ENCODE assay signal across 11 cellular contexts in the genomic region with DNA sequence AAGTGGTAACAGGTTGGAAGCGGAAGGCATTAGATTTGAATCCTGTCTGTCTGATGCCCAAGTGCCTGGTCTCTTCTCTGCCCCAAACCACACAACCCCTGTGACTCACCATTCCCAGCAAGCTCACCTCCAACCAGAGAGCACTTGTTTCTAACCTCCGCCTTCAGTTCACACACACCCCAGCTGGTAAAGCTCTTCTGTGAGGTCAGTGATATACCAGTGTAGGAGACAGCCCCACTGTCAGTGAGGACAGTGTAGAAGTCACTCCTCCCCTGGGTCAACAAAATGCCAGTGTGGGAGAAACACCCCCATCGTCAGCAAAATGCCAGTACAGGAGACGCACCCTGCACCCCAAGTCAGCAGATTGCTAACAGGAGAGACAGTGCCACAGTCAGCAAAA. TPM values are rescaled to one million over a fixed set of nuclear protein-coding genes. Genes with fewer than 3 reads are reported as not detected.
DNase-seq lines count a peak whose midpoint lies in the region; TF ChIP-seq lines count a peak whose summit lies in the region.
"Had no signal": no experiment of that assay in that cellular context is flagged by ENCODE, and none has a peak within 500 bp of the region (broad histone marks: within the 10 kb centered on the region; RNA-seq: fewer than 3 reads in every experiment).

No MANE protein-coding gene starts in this region.

- H3K36me3 Mint-ChIP-seq in type B pancreatic cell: no peaks in the 10 kb centered on the region
- H3K36me3 Mint-ChIP-seq: activated naive CD8-positive, alpha-beta T cell had no signal

- DNase-seq in stimulated activated CD4-positive, alpha-beta T cell treated with anti-CD3 and anti-CD28 coated beads, Interleukin-15, amount 100 ng/mL, for 24 hours: peak; percentile 46
- no peak for DNase-seq in stimulated activated CD4-positive, alpha-beta T cell treated with anti-CD3 and anti-CD28 coated beads, Interleukin-4, amount 100 ng/mL, for 1 hour
- peak; percentile 71 to 80 for DNase-seq in SJCRH30
- DNase-seq in type B pancreatic cell (ENCODE audit: extremely low spot score, unreplicated experiment): no peak
- DNase-seq in NK-92 treated with Interleukin-12 subunit alpha and Interleukin-12 subunit beta, amount 100 ng/mL, for 24 hours (lab: John Stamatoyannopoulos, UW): no peak
- no peak for DNase-seq in erythroblast (lab: John Stamatoyannopoulos, UW)
- no peak for DNase-seq in OCI-M2 (lab: John Stamatoyannopoulos, UW; ENCODE audit: unreplicated experiment)

- peaks cover 3% of the 10 kb centered on the region for H3K27me3 Mint-ChIP-seq in type B pancreatic cell
- H3K27me3 Mint-ChIP-seq: activated naive CD8-positive, alpha-beta T cell had no signal

- H3K9me3 Mint-ChIP-seq in type B pancreatic cell: no peaks in the 10 kb centered on the region

- H3K9ac ChIP-seq in iPS-20b (ENCODE audit: low read depth, low read length): peak overlapping the region; percentile 43; the same call in 1 of the 2 replicates

- H3K4me3 Mint-ChIP-seq in type B pancreatic cell: peak overlapping the region; percentile 27

- TF ChIP-seq CTCF in type B pancreatic cell (conservative IDR thresholded peaks at IDR 0.05): no peak

- TF ChIP-seq POLR2A in erythroblast (IDR thresholded peaks at IDR 0.05; ENCODE audit: low read length): no peak

- no peak overlapping the region for H3K27ac Mint-ChIP-seq in type B pancreatic cell
- H3K27ac Mint-ChIP-seq: activated naive CD8-positive, alpha-beta T cell; progenitor cell of endocrine pancreas had no signal

- H3K27me3 ChIP-seq in SJCRH30: no peaks in the 10 kb centered on the region
- H3K27me3 ChIP-seq in iPS-20b (ENCODE audit: insufficient read depth, low read length): no peaks in the 10 kb centered on the region

- peaks cover 6% of the 10 kb centered on the region for H3K4me1 Mint-ChIP-seq in type B pancreatic cell (ENCODE audit: unreplicated experiment)

- H3K36me3 ChIP-seq in SJCRH30 (no peaks in the 10 kb centered on the region), iPS-20b (ENCODE audit: insufficient read depth, low read depth, low read length) (no peaks in the 10 kb centered on the region; the same call in 1 of the 2 replicates)

- no peak overlapping the region for H3K4me3 ChIP-seq in SJCRH30
- H3K4me3 ChIP-seq in iPS-20b (ENCODE audit: low read length): no peak overlapping the region

- H3K27ac ChIP-seq in SJCRH30 (peak overlapping the region; percentile 56), iPS-20b (ENCODE audit: low read length) (no peak overlapping the region)
- H3K27ac ChIP-seq: HL-60 had no signal

- peaks cover 31% of the 10 kb centered on the region for H3K4me1 ChIP-seq in SJCRH30
- H3K4me1 ChIP-seq in iPS-20b (ENCODE audit: insufficient read depth, low read length): peaks cover 19% of the 10 kb centered on the region

- H3K9me3 ChIP-seq in SJCRH30 (replicated peaks): no peaks in the 10 kb centered on the region
- no peaks in the 10 kb centered on the region for H3K9me3 ChIP-seq in iPS-20b (ENCODE audit: insufficient read depth, low read depth, low read length)

RNA-seq across cellular contexts. Expression of gene RIMS3, which starts 2.6 kb away (rescaled TPM):
- 10.0 and 12.7 TPM in 2 replicates for total RNA-seq in SJCRH30 (2014; rRNA removed; shearing (Covaris generic))
- total RNA-seq in type B pancreatic cell (ENCODE audit: low replicate concordance): 2.0 and 4.2 TPM in 2 replicates

RNA-seq across cellular contexts. Expression of gene NFYC, which starts 28.6 kb away (rescaled TPM):
- 52.8 and 55.6 TPM in 2 replicates for total RNA-seq in SJCRH30 (2014; rRNA removed; shearing (Covaris generic))
- 70.0 and 71.3 TPM in 2 replicates for total RNA-seq in type B pancreatic cell (ENCODE audit: low replicate concordance)

Comparison
In these comparisons a context has a peak if more than half of its experiments do, and no peak if none do; other contexts are left out.
1. DNase-seq: peak in stimulated activated CD4-positive, alpha-beta T cell treated with anti-CD3 and anti-CD28 coated beads, Interleukin-15, amount 100 ng/mL, for 24 hours (single experiment) and SJCRH30 (2 of 2); none in stimulated activated CD4-positive, alpha-beta T cell treated with anti-CD3 and anti-CD28 coated beads, Interleukin-4, amount 100 ng/mL, for 1 hour (single experiment), type B pancreatic cell (single experiment), NK-92 treated with Interleukin-12 subunit alpha and Interleukin-12 subunit beta, amount 100 ng/mL, for 24 hours (single experiment), erythroblast (0 of 2) and OCI-M2 (single experiment).